Comparison of ENCODE assay signal across 20 cellular contexts in the genomic region with DNA sequence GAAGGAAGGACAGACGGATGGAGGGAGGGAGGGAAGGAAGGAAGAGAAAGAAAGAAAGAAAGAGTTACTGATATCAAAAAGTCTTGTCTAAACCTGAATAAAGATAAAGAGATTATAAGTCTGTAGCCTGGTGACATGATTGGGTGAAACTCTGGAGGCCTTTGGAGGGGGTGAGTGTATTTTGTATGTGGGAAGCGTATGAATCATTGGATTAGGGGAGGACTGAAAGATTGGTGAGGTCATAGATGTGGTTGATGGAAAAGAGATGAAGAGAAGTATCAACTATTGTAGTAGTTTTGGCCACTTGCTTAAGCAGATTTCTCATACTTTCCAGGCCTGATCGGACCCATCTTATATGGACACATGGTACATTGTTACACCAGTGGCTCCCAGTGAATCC. TPM values are rescaled to one million over a fixed set of nuclear protein-coding genes. Genes with fewer than 3 reads are reported as not detected.
A peak's percentile ranks its signal among the peaks of the same experiment; 100 is the strongest.
DNase-seq lines count a peak whose midpoint lies in the region; ATAC-seq and TF ChIP-seq lines count a peak whose summit lies in the region.
"Had no signal": no experiment of that assay in that cellular context is flagged by ENCODE, and none has a peak within 500 bp of the region (broad histone marks: within the 10 kb centered on the region; RNA-seq: fewer than 3 reads in every experiment).

No MANE protein-coding gene starts in this region.

- H3K27ac ChIP-seq in mammary epithelial cell (ENCODE audit: insufficient read depth, low read depth, low read length): no peak overlapping the region
- H3K27ac ChIP-seq in breast epithelium: no peak overlapping the region
- H3K27ac ChIP-seq: 22Rv1, A549, BLaER1, HL-60 had no signal

- H3K36me3 ChIP-seq in mammary epithelial cell (ENCODE audit: insufficient read depth, low read length) (no peaks in the 10 kb centered on the region), breast epithelium (no peaks in the 10 kb centered on the region)
- H3K36me3 ChIP-seq: BLaER1 had no signal

- intact Hi-C loops in mammary epithelial cell (cut with micrococcal nuclease): no loop called here
- intact Hi-C loops in breast epithelium (cut with DNase I; ENCODE audit: low total_unique reads): no loop called here

- BruUV-seq in mammary epithelial cell (replicated peaks; lab: Mats Ljungman, UMichigan): no TSS peak

- in situ Hi-C loops in mammary epithelial cell (cut with MboI; ENCODE audit: low sequenced_read_pairs in 2 of 2): no loop called here

- H4K20me1 ChIP-seq in mammary epithelial cell (ENCODE audit: insufficient read depth, low read length): no peaks in the 10 kb centered on the region
- H4K20me1 ChIP-seq: BLaER1 had no signal

- no peaks in the 10 kb centered on the region for H3K79me2 ChIP-seq in mammary epithelial cell (ENCODE audit: insufficient read depth, low read length)

- peaks cover 12% of the 10 kb centered on the region for H3K27me3 Mint-ChIP-seq in activated T-helper 17 cell treated with anti-CD3 and anti-CD28 coated beads, Interleukin-2, amount 50 U/mL, for 72 hours

- H3K4me3 ChIP-seq in mammary epithelial cell (replicated peaks in 1 of 3; ENCODE audit: insufficient read depth in 1 of 3, low read depth in 2 of 3, low read length in 3 of 3) (no peak overlapping the region), breast epithelium (no peak overlapping the region)
- H3K4me3 ChIP-seq: A549, BLaER1, GM12878 had no signal

- no peaks in the 10 kb centered on the region for H3K4me1 ChIP-seq in mammary epithelial cell (ENCODE audit: insufficient read depth, low read length)
- H3K4me1 ChIP-seq in breast epithelium: no peaks in the 10 kb centered on the region
- H3K4me1 ChIP-seq: A549, BLaER1 had no signal

- CTCF ChIA-PET in mammary epithelial cell (lab: Charles Lee; ENCODE audit: low non-redundant PET): no interaction called here

- dilution Hi-C loops in mammary epithelial cell (cut with HindIII; ENCODE audit: low sequenced_read_pairs): no loop called here

- H3K36me3 Mint-ChIP-seq in activated T-helper 17 cell treated with anti-CD3 and anti-CD28 coated beads, Interleukin-2, amount 50 U/mL, for 72 hours (ENCODE audit: low read depth): no peaks in the 10 kb centered on the region
- H3K36me3 Mint-ChIP-seq: CD14-positive monocyte; CD4-positive, alpha-beta memory T cell had no signal

- no peak for TF ChIP-seq POLR2A in breast epithelium (IDR thresholded peaks at IDR 0.05)

- H3K4me1 Mint-ChIP-seq in activated T-helper 17 cell treated with anti-CD3 and anti-CD28 coated beads, Interleukin-2, amount 50 U/mL, for 72 hours: no peaks in the 10 kb centered on the region
- H3K4me1 Mint-ChIP-seq: CD14-positive monocyte; CD4-positive, alpha-beta memory T cell; H9 had no signal

- no peak overlapping the region for H3K9ac ChIP-seq in mammary epithelial cell (ENCODE audit: insufficient read depth, low read length)
- H3K9ac ChIP-seq: BLaER1 had no signal

- H3K4me2 ChIP-seq in mammary epithelial cell (ENCODE audit: insufficient read depth, low read depth, low read length): no peak overlapping the region
- H3K4me2 ChIP-seq: A549, BLaER1 had no signal

- no peak for ATAC-seq in HG03469 (IDR thresholded peaks at IDR 0.05; ENCODE audit: unreplicated experiment)
- no peak for ATAC-seq in activated T-helper 17 cell treated with anti-CD3 and anti-CD28 coated beads, Interleukin-2, amount 50 U/mL, for 72 hours (replicated peaks)
- ATAC-seq: A549, GM12878 had no signal

- H3K4me3 Mint-ChIP-seq in activated T-helper 17 cell treated with anti-CD3 and anti-CD28 coated beads, Interleukin-2, amount 50 U/mL, for 72 hours: no peak overlapping the region
- H3K4me3 Mint-ChIP-seq: CD14-positive monocyte; CD4-positive, alpha-beta memory T cell; H9 had no signal

- no peak overlapping the region for H3K27ac Mint-ChIP-seq in activated T-helper 17 cell treated with anti-CD3 and anti-CD28 coated beads, Interleukin-2, amount 50 U/mL, for 72 hours
- H3K27ac Mint-ChIP-seq: CD14-positive monocyte; CD4-positive, alpha-beta memory T cell had no signal

- no peak for TF ChIP-seq CTCF in mammary epithelial cell (conservative IDR thresholded peaks at IDR 0.05 in 1 of 2, IDR thresholded peaks at IDR 0.05 in 1 of 2; ENCODE audit: extremely low read depth in 1 of 2, insufficient read depth in 1 of 2, low read depth in 1 of 2, low read length in 2 of 2)
- no peak for TF ChIP-seq CTCF in breast epithelium (IDR thresholded peaks at IDR 0.05)

- H3K9me3 ChIP-seq in mammary epithelial cell (replicated peaks; ENCODE audit: insufficient read depth, low read length) (no peaks in the 10 kb centered on the region), breast epithelium (peaks cover 0 to 10% of the 10 kb centered on the region in 2 donors)

- H2AFZ ChIP-seq in mammary epithelial cell (ENCODE audit: low read depth, low read length): no peak overlapping the region

- H3K27me3 ChIP-seq in mammary epithelial cell (ENCODE audit: insufficient read depth, low read length) (no peaks in the 10 kb centered on the region), breast epithelium (no peaks in the 10 kb centered on the region)
- H3K27me3 ChIP-seq: BLaER1 had no signal

- 33% methylated on average over 2 of the region's 3 CpGs for WGBS in mammary epithelial cell (ENCODE audit: low coverage, missing lambda C conversion rate)

- DNase-seq in mammary epithelial cell (peak; percentile 52), breast epithelium (ENCODE audit: low spot score in 2 of 2) (no peak), HT1080 (ENCODE audit: low read depth) (peak; percentile 18), kidney tubule cell (ENCODE audit: low spot score) (peak; percentile 26), NCI-H1694 treated with DMSO at 0.1 percent for 48 hours (lab: John Stamatoyannopoulos, UW) (no peak)
- DNase-seq: AML-193; CD4-positive, alpha-beta memory T cell; DMS153; DMS79; H9 had no signal

- H3K9me3 Mint-ChIP-seq in activated T-helper 17 cell treated with anti-CD3 and anti-CD28 coated beads, Interleukin-2, amount 50 U/mL, for 72 hours: peaks cover 3% of the 10 kb centered on the region

RNA-seq across cellular contexts. Expression of gene KCNJ6, which starts 11.5 kb away (rescaled TPM):
- not detected for total RNA-seq in mammary epithelial cell
- 0.01 TPM for polyA plus RNA-seq in mammary epithelial cell
- not detected for polyA minus RNA-seq in mammary epithelial cell
- total RNA-seq in breast epithelium: not detected
- total RNA-seq in HT1080 (2014; rRNA removed; shearing (Covaris generic)): not detected in 2 replicates
- polyA plus RNA-seq in HT1080 (2015; cell fraction: cytosol; rRNA removed): 0.03 TPM in 1 of 2 replicates, not detected in the other
- polyA plus RNA-seq in HT1080 (2015; cell fraction: nucleus; rRNA removed): not detected in 2 replicates
- not detected for total RNA-seq in activated T-helper 17 cell treated with anti-CD3 and anti-CD28 coated beads, Interleukin-2, amount 50 U/mL, for 72 hours
- total RNA-seq: CD4-positive, alpha-beta memory T cell; Daoy; G401; GM12878 had no signal
- polyA plus RNA-seq: CD14-positive monocyte; CD4-positive, alpha-beta memory T cell had no signal

Comparison
In these comparisons a context has a peak if more than half of its experiments do, and no peak if none do; other contexts are left out.
1. DNase-seq: peak in mammary epithelial cell (single experiment), HT1080 (single experiment) and kidney tubule cell (single experiment); none in breast epithelium (0 of 2) and NCI-H1694 treated with DMSO at 0.1 percent for 48 hours (single experiment).